Comparison of ENCODE assay signal across 8 cellular contexts in genomic region chr11:841981-842369, GRCh38. TPM values are rescaled to one million over a fixed set of nuclear protein-coding genes. Genes with fewer than 3 reads are reported as not detected.
DNase-seq lines count a peak whose midpoint lies in the region; ATAC-seq lines count a peak whose summit lies in the region.

No MANE protein-coding gene starts in this region.

- H3K27ac ChIP-seq in angular gyrus (ENCODE audit: low read depth, low read length) (peak overlapping the region; percentile 62), layer of hippocampus (ENCODE audit: low read depth, low read length) (peak overlapping the region; percentile 99), thymus (ENCODE audit: low read depth) (peak overlapping the region; percentile 83)

- H3K4me3 ChIP-seq in thymus (ENCODE audit: low read length), result peak overlapping the region; percentile 94

- ATAC-seq in GM19324 (IDR thresholded peaks at IDR 0.05; ENCODE audit: low FRiP score, unreplicated experiment) (peak; percentile 16), HG03280 (IDR thresholded peaks at IDR 0.05; ENCODE audit: unreplicated experiment) (peak; percentile 6)

- no peaks in the 10 kb centered on the region for H3K9me3 ChIP-seq in thymus (ENCODE audit: control insufficient read depth)

- under 1% methylated on average over 27 of the region's 27 CpGs for WGBS in thymus

- peaks cover 11% of the 10 kb centered on the region for H3K4me1 ChIP-seq in thymus (ENCODE audit: control insufficient read depth, insufficient read depth, low read length)

- no peaks in the 10 kb centered on the region for H3K27me3 ChIP-seq in layer of hippocampus (ENCODE audit: control insufficient read depth, insufficient read depth, low read length)
- H3K27me3 ChIP-seq in thymus (ENCODE audit: control insufficient read depth, insufficient read depth), result peaks cover 14% of the 10 kb centered on the region

- peaks cover 31% of the 10 kb centered on the region for H3K36me3 ChIP-seq in thymus (ENCODE audit: control insufficient read depth, insufficient read depth)

- DNase-seq in pons (ENCODE audit: low spot score), result no peak
- no peak for DNase-seq in stimulated activated CD4-positive, alpha-beta T cell treated with anti-CD3 and anti-CD28 coated beads, Interleukin-2, amount 100 ng/mL, for 24 hours
- no peak for DNase-seq in NCI-H510A (lab: John Stamatoyannopoulos, UW)

RNA-seq across cellular contexts. Expression of gene POLR2L, which starts 0.4 kb away (rescaled TPM):
- polyA plus RNA-seq in thymus, result 92.1 TPM

RNA-seq across cellular contexts. Expression of gene TSPAN4, which starts 0.7 kb away (rescaled TPM):
- 56.7 TPM for polyA plus RNA-seq in thymus

RNA-seq across cellular contexts. Expression of gene CD151, which starts 9.2 kb away (rescaled TPM):
- polyA plus RNA-seq in thymus, result 82.3 TPM

RNA-seq across cellular contexts. Expression of gene CRACR2B, which starts 14.3 kb away (rescaled TPM):
- polyA plus RNA-seq in thymus, result 6.2 TPM

RNA-seq across cellular contexts. Expression of gene PNPLA2, which starts 23.3 kb away (rescaled TPM):
- 83.6 TPM for polyA plus RNA-seq in thymus
